17 cellular contexts compared by ENCODE assay signal in genomic region chr3:99626415-99626788, GRCh38. TPM values are rescaled to one million over a fixed set of nuclear protein-coding genes. Genes with fewer than 3 reads are reported as not detected.
A peak's percentile ranks its signal among the peaks of the same experiment; 100 is the strongest.
DNase-seq lines count a peak whose midpoint lies in the region; ATAC-seq and TF ChIP-seq lines count a peak whose summit lies in the region.
"Had no signal": no experiment of that assay in that cellular context is flagged by ENCODE, and none has a peak within 500 bp of the region (broad histone marks: within the 10 kb centered on the region; RNA-seq: fewer than 3 reads in every experiment).

No MANE protein-coding gene starts in this region.

- no peak for DNase-seq in PC-3
- no peak for DNase-seq in CD4-positive, alpha-beta memory T cell
- no peak for DNase-seq in activated T-cell treated with anti-CD3 and anti-CD28 coated beads, Interleukin-2, amount 50 U/mL, for 24 hours
- DNase-seq in ecto neural progenitor cell (ENCODE audit: low spot score), result no peak
- DNase-seq: activated CD4-positive, alpha-beta memory T cell treated with anti-CD3 and anti-CD28 coated beads, Interleukin-2, amount 10 ng/mL, durations not matched to agents 7 days and 5 days; activated naive CD4-positive, alpha-beta T cell treated with anti-CD3 and anti-CD28 coated beads, Interleukin-2, amount 10 ng/mL, durations not matched to agents 7 days and 5 days; DMS79; NCI-H2171 treated with DMSO at 0.1 percent for 48 hours had no signal

- no peak overlapping the region for H3K27ac Mint-ChIP-seq in CD4-positive, alpha-beta memory T cell
- no peak overlapping the region for H3K27ac Mint-ChIP-seq in activated T-cell treated with anti-CD3 and anti-CD28 coated beads, Interleukin-2, amount 50 U/mL, for 24 hours
- H3K27ac Mint-ChIP-seq: activated CD4-positive, alpha-beta memory T cell treated with anti-CD3 and anti-CD28 coated beads, Interleukin-2, amount 10 ng/mL, durations not matched to agents 7 days and 5 days; activated naive CD4-positive, alpha-beta T cell treated with anti-CD3 and anti-CD28 coated beads, Interleukin-2, amount 10 ng/mL, durations not matched to agents 7 days and 5 days had no signal

- ATAC-seq in GM19035 (IDR thresholded peaks at IDR 0.05; ENCODE audit: unreplicated experiment), result peak; percentile 55
- peak; percentile 44 for ATAC-seq in HG02623 (IDR thresholded peaks at IDR 0.05; ENCODE audit: unreplicated experiment)
- ATAC-seq in HG03442 (IDR thresholded peaks at IDR 0.05; ENCODE audit: unreplicated experiment), result peak; percentile 65
- ATAC-seq in PC-3, result no peak
- ATAC-seq: Panc1 had no signal

- intact Hi-C loops in PC-3 (cut with micrococcal nuclease), result loop anchor here (2.0 to 10.0 kb wide), 2 partner anchors 76 to 502 kb away; no protein-coding TSS in a partner anchor
- intact Hi-C loops in CD4-positive, alpha-beta memory T cell (cut with micrococcal nuclease), result no loop called here

- H3K27me3 ChIP-seq in BLaER1 treated with 17β-estradiol and CSF1 and Interleukin-3, amounts not matched to agents 10 nM and 100 nM, result no peaks in the 10 kb centered on the region
- no peaks in the 10 kb centered on the region for H3K27me3 ChIP-seq in PC-3 (ENCODE audit: low read length)
- no peaks in the 10 kb centered on the region for H3K27me3 ChIP-seq in CD4-positive, alpha-beta memory T cell (ENCODE audit: insufficient read depth, low read length)

- no TSS peak for BruUV-seq in PC-3 (replicated peaks; lab: Mats Ljungman, UMichigan)

- H2AFZ ChIP-seq in PC-3 (ENCODE audit: low read length), result no peak overlapping the region
- H2AFZ ChIP-seq: parathyroid adenoma had no signal

- no peak overlapping the region for H3K4me3 ChIP-seq in BLaER1 treated with 17β-estradiol and CSF1 and Interleukin-3, amounts not matched to agents 10 nM and 100 nM
- H3K4me3 ChIP-seq in PC-3 (ENCODE audit: low read length), result no peak overlapping the region
- no peak overlapping the region for H3K4me3 ChIP-seq in CD4-positive, alpha-beta memory T cell (ENCODE audit: low read length in 2 of 2)

- CTCF ChIA-PET in PC-3 (lab: Charles Lee), result no interaction called here
- CTCF ChIA-PET in CD4-positive, alpha-beta memory T cell (lab: Charles Lee; ENCODE audit: partially characterized antibody), result no interaction called here

- H3K4me1 Mint-ChIP-seq in CD4-positive, alpha-beta memory T cell, result no peaks in the 10 kb centered on the region
- peaks cover 6% of the 10 kb centered on the region for H3K4me1 Mint-ChIP-seq in activated T-cell treated with anti-CD3 and anti-CD28 coated beads, Interleukin-2, amount 50 U/mL, for 24 hours (ENCODE audit: low read depth)
- H3K4me1 Mint-ChIP-seq: activated naive CD4-positive, alpha-beta T cell treated with anti-CD3 and anti-CD28 coated beads, Interleukin-2, amount 10 ng/mL, durations not matched to agents 7 days and 5 days; central memory CD8-positive, alpha-beta T cell had no signal

- H3K27ac ChIP-seq in BLaER1 treated with 17β-estradiol and CSF1 and Interleukin-3, amounts not matched to agents 10 nM and 100 nM, result no peak overlapping the region
- no peak overlapping the region for H3K27ac ChIP-seq in PC-3 (ENCODE audit: low read length)
- no peak overlapping the region for H3K27ac ChIP-seq in CD4-positive, alpha-beta memory T cell (ENCODE audit: low read depth, low read length)
- H3K27ac ChIP-seq: epithelial cell of prostate, parathyroid adenoma had no signal

- peaks cover 4% of the 10 kb centered on the region for H3F3A ChIP-seq in PC-3 (ENCODE audit: low read length, unreplicated experiment)

- POLR2A ChIA-PET in PC-3 (lab: Charles Lee; ENCODE audit: unreplicated experiment), result no interaction called here
- POLR2A ChIA-PET in CD4-positive, alpha-beta memory T cell (lab: Charles Lee; ENCODE audit: partially characterized antibody), result no interaction called here

- no peak for TF ChIP-seq CTCF in PC-3 (conservative IDR thresholded peaks at IDR 0.05; ENCODE audit: low read depth, low read length)

- H3K4me2 ChIP-seq in BLaER1 treated with 17β-estradiol and CSF1 and Interleukin-3, amounts not matched to agents 10 nM and 100 nM, result peak overlapping the region; percentile 15 to 76 (median 62); a peak in 19 of 22 replicates
- no peak overlapping the region for H3K4me2 ChIP-seq in PC-3 (ENCODE audit: low read length)

- no peaks in the 10 kb centered on the region for H3K9me3 Mint-ChIP-seq in CD4-positive, alpha-beta memory T cell
- H3K9me3 Mint-ChIP-seq in activated T-cell treated with anti-CD3 and anti-CD28 coated beads, Interleukin-2, amount 50 U/mL, for 24 hours, result no peaks in the 10 kb centered on the region
- H3K9me3 Mint-ChIP-seq: activated CD4-positive, alpha-beta memory T cell treated with anti-CD3 and anti-CD28 coated beads, Interleukin-2, amount 10 ng/mL, durations not matched to agents 7 days and 5 days; activated naive CD4-positive, alpha-beta T cell treated with anti-CD3 and anti-CD28 coated beads, Interleukin-2, amount 10 ng/mL, durations not matched to agents 7 days and 5 days; central memory CD8-positive, alpha-beta T cell had no signal

- H3K79me2 ChIP-seq in PC-3 (ENCODE audit: low read length), result no peaks in the 10 kb centered on the region
- H3K79me2 ChIP-seq: parathyroid adenoma had no signal

- no peaks in the 10 kb centered on the region for H3K9me3 ChIP-seq in BLaER1 treated with 17β-estradiol and CSF1 and Interleukin-3, amounts not matched to agents 10 nM and 100 nM (replicated peaks in 1 of 11)
- no peaks in the 10 kb centered on the region for H3K9me3 ChIP-seq in PC-3 (ENCODE audit: low read length)
- no peaks in the 10 kb centered on the region for H3K9me3 ChIP-seq in CD4-positive, alpha-beta memory T cell (ENCODE audit: control insufficient read depth in 1 of 2, low read length in 2 of 2)

- H3K36me3 Mint-ChIP-seq in CD4-positive, alpha-beta memory T cell, result no peaks in the 10 kb centered on the region
- no peaks in the 10 kb centered on the region for H3K36me3 Mint-ChIP-seq in activated T-cell treated with anti-CD3 and anti-CD28 coated beads, Interleukin-2, amount 50 U/mL, for 24 hours (ENCODE audit: low read depth)
- H3K36me3 Mint-ChIP-seq: activated naive CD4-positive, alpha-beta T cell treated with anti-CD3 and anti-CD28 coated beads, Interleukin-2, amount 10 ng/mL, durations not matched to agents 7 days and 5 days had no signal

- peaks cover 0 to 2% of the 10 kb centered on the region in 2 donors for H3K27me3 Mint-ChIP-seq in CD4-positive, alpha-beta memory T cell
- peaks cover 4% of the 10 kb centered on the region for H3K27me3 Mint-ChIP-seq in activated T-cell treated with anti-CD3 and anti-CD28 coated beads, Interleukin-2, amount 50 U/mL, for 24 hours
- H3K27me3 Mint-ChIP-seq: activated CD4-positive, alpha-beta memory T cell treated with anti-CD3 and anti-CD28 coated beads, Interleukin-2, amount 10 ng/mL, durations not matched to agents 7 days and 5 days; activated naive CD4-positive, alpha-beta T cell treated with anti-CD3 and anti-CD28 coated beads, Interleukin-2, amount 10 ng/mL, durations not matched to agents 7 days and 5 days; central memory CD8-positive, alpha-beta T cell had no signal

- H4K20me1 ChIP-seq in BLaER1 treated with 17β-estradiol and CSF1 and Interleukin-3, amounts not matched to agents 10 nM and 100 nM, result no peaks in the 10 kb centered on the region
- no peaks in the 10 kb centered on the region for H4K20me1 ChIP-seq in PC-3 (ENCODE audit: low read length)

- no peaks in the 10 kb centered on the region for H3K9me2 ChIP-seq in PC-3 (replicated peaks; ENCODE audit: low read length)

- H3K4me3 Mint-ChIP-seq in CD4-positive, alpha-beta memory T cell, result no peak overlapping the region
- no peak overlapping the region for H3K4me3 Mint-ChIP-seq in activated T-cell treated with anti-CD3 and anti-CD28 coated beads, Interleukin-2, amount 50 U/mL, for 24 hours
- H3K4me3 Mint-ChIP-seq: activated CD4-positive, alpha-beta memory T cell treated with anti-CD3 and anti-CD28 coated beads, Interleukin-2, amount 10 ng/mL, durations not matched to agents 7 days and 5 days; activated naive CD4-positive, alpha-beta T cell treated with anti-CD3 and anti-CD28 coated beads, Interleukin-2, amount 10 ng/mL, durations not matched to agents 7 days and 5 days; central memory CD8-positive, alpha-beta T cell had no signal

- H3K9ac ChIP-seq in BLaER1 treated with 17β-estradiol and CSF1 and Interleukin-3, amounts not matched to agents 10 nM and 100 nM, result no peak overlapping the region
- H3K9ac ChIP-seq in PC-3 (ENCODE audit: low read length), result no peak overlapping the region
- H3K9ac ChIP-seq: parathyroid adenoma had no signal

- H3K4me1 ChIP-seq in BLaER1 treated with 17β-estradiol and CSF1 and Interleukin-3, amounts not matched to agents 10 nM and 100 nM, result peaks cover 12 to 44% (median 38%) of the 10 kb centered on the region in 10 experiments
- peaks cover 49% of the 10 kb centered on the region for H3K4me1 ChIP-seq in PC-3 (ENCODE audit: insufficient read depth, low read length)
- no peaks in the 10 kb centered on the region for H3K4me1 ChIP-seq in CD4-positive, alpha-beta memory T cell (ENCODE audit: insufficient read depth, low read length)
- H3K4me1 ChIP-seq: parathyroid adenoma had no signal

- no peaks in the 10 kb centered on the region for H3K36me3 ChIP-seq in BLaER1 treated with 17β-estradiol and CSF1 and Interleukin-3, amounts not matched to agents 10 nM and 100 nM
- H3K36me3 ChIP-seq in PC-3 (ENCODE audit: low read depth, low read length), result no peaks in the 10 kb centered on the region
- no peaks in the 10 kb centered on the region for H3K36me3 ChIP-seq in CD4-positive, alpha-beta memory T cell (ENCODE audit: insufficient read depth, low read length)

RNA-seq across cellular contexts. Expression of gene COL8A1, which starts 12.0 kb away (rescaled TPM):
- total RNA-seq in PC-3 (2014; rRNA removed), result 2.4 and 3.8 TPM in 2 replicates
- total RNA-seq in CD4-positive, alpha-beta memory T cell, result not detected
- polyA plus RNA-seq in CD4-positive, alpha-beta memory T cell, result not detected
- total RNA-seq: T-helper 2 cell treated with Interferon-gamma antibody and Interleukin-4, amounts not matched to agents 100 ng/mL and 5 ng/mL, for 36 hours had no signal
